ENCODE assay signal across 8 cellular contexts in the genomic region with DNA sequence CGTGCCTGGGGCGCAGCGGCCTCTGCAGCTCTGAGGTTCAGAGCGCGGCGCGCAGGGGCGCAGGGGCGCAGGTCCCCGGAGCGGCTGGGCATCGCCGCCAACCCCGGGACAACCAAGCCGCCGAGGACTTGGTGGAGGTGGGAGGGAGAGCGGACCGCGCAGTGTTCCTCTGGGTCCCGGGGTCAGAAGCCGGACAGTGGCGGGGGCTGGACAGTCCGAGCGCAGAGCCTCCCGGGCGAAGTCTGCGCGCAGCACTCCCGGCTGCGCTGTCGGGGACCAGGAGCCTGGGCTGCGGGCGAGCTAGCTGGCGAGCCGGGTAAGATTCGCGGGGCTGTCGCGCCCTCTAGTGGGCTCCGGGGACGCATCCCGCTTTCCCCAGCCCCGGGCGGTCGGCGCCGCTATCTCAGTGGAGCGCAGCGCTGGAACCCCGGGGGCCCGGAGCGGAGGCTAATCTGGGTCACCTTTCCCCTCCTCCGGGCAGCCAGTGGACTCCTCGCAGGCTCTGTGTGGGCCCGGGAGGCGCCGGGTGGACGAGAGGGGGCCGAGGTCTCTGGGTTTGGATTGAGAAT. TPM values are rescaled to one million over a fixed set of nuclear protein-coding genes. Genes with fewer than 3 reads are reported as not detected.
DNase-seq lines count a peak whose midpoint lies in the region; ATAC-seq and TF ChIP-seq lines count a peak whose summit lies in the region.

No MANE protein-coding gene starts in this region.

- peak overlapping the region; percentile 28 to 48 for H3K4me3 ChIP-seq in left lung

- no peak for DNase-seq in AG09319 (ENCODE audit: extremely low read depth, low read depth)
- peak; percentile 67 for DNase-seq in NCI-H510A (lab: John Stamatoyannopoulos, UW)
- DNase-seq in activated CD4-positive, alpha-beta T cell treated with anti-CD3 and anti-CD28 coated beads, Interleukin-2, amount 10 ng/mL, durations not matched to agents 7 days and 5 days, result peak; percentile 74
- peak; percentile 79 for DNase-seq in dedifferentiated amniotic fluid mesenchymal stem cell (ENCODE audit: extremely low spot score)
- peak; percentile 87 to 96 for DNase-seq in left lung
- DNase-seq in stimulated activated CD4-positive, alpha-beta T cell treated with anti-CD3 and anti-CD28 coated beads, Interleukin-2, amount 100 ng/mL, for 24 hours, result peak; percentile 84 to 88

- peak; percentile 87 for ATAC-seq in GM18909 (IDR thresholded peaks at IDR 0.05; ENCODE audit: poor library complexity, unreplicated experiment)
- peak; percentile 85 for ATAC-seq in HG03175 (IDR thresholded peaks at IDR 0.05; ENCODE audit: unreplicated experiment)
- ATAC-seq in left lung, result peak; percentile 95

- POLR2A ChIA-PET in activated CD4-positive, alpha-beta T cell treated with anti-CD3 and anti-CD28 coated beads, Interleukin-2, amount 10 ng/mL, durations not matched to agents 7 days and 5 days (lab: Charles Lee), result no interaction called here

- peak; percentile 72 for TF ChIP-seq CTCF in AG09319 (IDR thresholded peaks at IDR 0.05; ENCODE audit: low read depth, low read length)
- TF ChIP-seq CTCF in left lung (IDR thresholded peaks at IDR 0.05), result peak; percentile 66 to 87

- CTCF ChIA-PET in activated CD4-positive, alpha-beta T cell treated with anti-CD3 and anti-CD28 coated beads, Interleukin-2, amount 10 ng/mL, durations not matched to agents 7 days and 5 days (lab: Charles Lee), result interaction anchor here (0.8 to 3.5 kb wide), 18 partner anchors 9 to 1220 kb away, joined by 3 to 23 read pairs (median 4); partner anchors contain the start of gene GSX2

- H3K9me3 Mint-ChIP-seq in activated CD4-positive, alpha-beta T cell treated with anti-CD3 and anti-CD28 coated beads, Interleukin-2, amount 10 ng/mL, durations not matched to agents 7 days and 5 days, result no peaks in the 10 kb centered on the region

- peak overlapping the region; percentile 33 to 72 for H3K27ac ChIP-seq in left lung

- H3K27me3 ChIP-seq in left lung, result peaks cover 44 to 72% of the 10 kb centered on the region in 2 donors

- H3K9me3 ChIP-seq in left lung, result no peaks in the 10 kb centered on the region

- H3K4me1 ChIP-seq in left lung, result peaks cover 4 to 46% of the 10 kb centered on the region in 2 donors

- H3K27me3 Mint-ChIP-seq in activated CD4-positive, alpha-beta T cell treated with anti-CD3 and anti-CD28 coated beads, Interleukin-2, amount 10 ng/mL, durations not matched to agents 7 days and 5 days, result peaks cover 68% of the 10 kb centered on the region

- H3K36me3 Mint-ChIP-seq in activated CD4-positive, alpha-beta T cell treated with anti-CD3 and anti-CD28 coated beads, Interleukin-2, amount 10 ng/mL, durations not matched to agents 7 days and 5 days (ENCODE audit: low read depth), result peaks cover 3% of the 10 kb centered on the region

- H3K27ac Mint-ChIP-seq in activated CD4-positive, alpha-beta T cell treated with anti-CD3 and anti-CD28 coated beads, Interleukin-2, amount 10 ng/mL, durations not matched to agents 7 days and 5 days, result no peak overlapping the region

- no peaks in the 10 kb centered on the region for H3K36me3 ChIP-seq in left lung

- H3K4me3 Mint-ChIP-seq in activated CD4-positive, alpha-beta T cell treated with anti-CD3 and anti-CD28 coated beads, Interleukin-2, amount 10 ng/mL, durations not matched to agents 7 days and 5 days, result peak overlapping the region; percentile 53

- intact Hi-C loops in left lung (cut with DNase I), result loop anchor here in 1 of 2 donors (10.0 kb wide), 1 partner anchor 1038 kb away; no protein-coding TSS in a partner anchor

- H3K4me1 Mint-ChIP-seq in activated CD4-positive, alpha-beta T cell treated with anti-CD3 and anti-CD28 coated beads, Interleukin-2, amount 10 ng/mL, durations not matched to agents 7 days and 5 days, result peaks cover 20% of the 10 kb centered on the region

RNA-seq across cellular contexts. Expression of gene PDGFRA, which starts 4.1 kb away (rescaled TPM):
- total RNA-seq in activated CD4-positive, alpha-beta T cell treated with anti-CD3 and anti-CD28 coated beads, Interleukin-2, amount 10 ng/mL, durations not matched to agents 7 days and 5 days, result not detected
- 100 to 1,000 TPM in 1 of 2 donors, 10 to 100 TPM in 1; 50.3 to 104 TPM for total RNA-seq in left lung

Comparison
In these comparisons a context has a peak if more than half of its experiments do, and no peak if none do; other contexts are left out.
1. RNA of gene PDGFRA, which starts 4.1 kb away (total RNA-seq): 50.3 to 104 TPM in left lung; not detected in activated CD4-positive, alpha-beta T cell treated with anti-CD3 and anti-CD28 coated beads, Interleukin-2, amount 10 ng/mL, durations not matched to agents 7 days and 5 days; every median in the first group is over 10 times any median in the second.
2. Peak in every context shown above with its lines, with median percentiles within 50 percentile points of each other: ATAC-seq.